ENCODE assay signal across 9 cellular contexts in genomic region chr17:74842599-74843351, GRCh38. TPM values are rescaled to one million over a fixed set of nuclear protein-coding genes. Genes with fewer than 3 reads are reported as not detected.
A peak's percentile ranks its signal among the peaks of the same experiment; 100 is the strongest.
DNase-seq lines count a peak whose midpoint lies in the region; ATAC-seq and TF ChIP-seq lines count a peak whose summit lies in the region.
"Had no signal": no experiment of that assay in that cellular context is flagged by ENCODE, and none has a peak within 500 bp of the region (broad histone marks: within the 10 kb centered on the region; RNA-seq: fewer than 3 reads in every experiment).

No MANE protein-coding gene starts in this region.

- peak overlapping the region; percentile 73 for H2AFZ ChIP-seq in mesenchymal stem cell (ENCODE audit: low read depth, low read length)

- H3K9ac ChIP-seq in mesenchymal stem cell (ENCODE audit: low read length) = peak overlapping the region; percentile 43

- H2BK5ac ChIP-seq in mesenchymal stem cell (ENCODE audit: low read depth, low read length, poor library complexity, severe bottlenecking) = no peak overlapping the region

- peak overlapping the region; percentile 78 for H2BK120ac ChIP-seq in mesenchymal stem cell (ENCODE audit: low read depth, low read length)

- H2BK12ac ChIP-seq in mesenchymal stem cell (ENCODE audit: low read length in 2 of 2) = peak overlapping the region in 1 of 2 experiments; percentile 5

- H3K36me3 Mint-ChIP-seq in HFFc6 (ENCODE audit: low read depth) (no peaks in the 10 kb centered on the region), type B pancreatic cell (peaks cover 3% of the 10 kb centered on the region)
- H3K36me3 Mint-ChIP-seq: naive B cell had no signal

- H3K27me3 Mint-ChIP-seq in HFFc6 (ENCODE audit: insufficient read depth) (peaks cover 4% of the 10 kb centered on the region; the same call in 1 of the 2 replicates), type B pancreatic cell (peaks cover 50% of the 10 kb centered on the region)

- WGBS in mesenchymal stem cell = 8% methylated on average over 68 of the region's 88 CpGs

- H3K27ac Mint-ChIP-seq in HFFc6 (no peak overlapping the region), type B pancreatic cell (no peak overlapping the region)

- no peak overlapping the region for H3K4ac ChIP-seq in mesenchymal stem cell (ENCODE audit: low read depth in 1 of 2, low read length in 2 of 2)

- H3K27me3 ChIP-seq in BJ (ENCODE audit: control insufficient read depth, insufficient read depth, low read length) (no peaks in the 10 kb centered on the region), mesenchymal stem cell (ENCODE audit: control insufficient read depth in 1 of 2, insufficient read depth in 1 of 2, low read length in 2 of 2) (peaks cover 13 to 29% of the 10 kb centered on the region in 2 experiments)

- peak overlapping the region; percentile 70 for H3K4me2 ChIP-seq in mesenchymal stem cell (ENCODE audit: low read length, poor library complexity, severe bottlenecking)

- peak overlapping the region; percentile 74 for H4K91ac ChIP-seq in mesenchymal stem cell (ENCODE audit: low read length)

- CTCF ChIA-PET in BJ (lab: Yijun Ruan, JAX) = interaction anchor here (0.6 to 14.7 kb wide), 14 partner anchors 9 to 115 kb away, joined by 3 to 164 read pairs (median 4); partner anchors contain the start of gene GRIN2C

- H3K36me3 ChIP-seq in BJ (ENCODE audit: control insufficient read depth, insufficient read depth, low read length) = no peaks in the 10 kb centered on the region
- peaks cover 0 to 15% of the 10 kb centered on the region in 2 experiments for H3K36me3 ChIP-seq in mesenchymal stem cell (ENCODE audit: control insufficient read depth in 1 of 2, insufficient read depth in 2 of 2, low read depth in 1 of 2, low read length in 2 of 2)

- H3K4me3 Mint-ChIP-seq in HFFc6 = no peak overlapping the region
- no peak overlapping the region for H3K4me3 Mint-ChIP-seq in type B pancreatic cell

- no peak overlapping the region for H3K23ac ChIP-seq in mesenchymal stem cell (ENCODE audit: low read length in 2 of 2)

- POLR2A ChIA-PET in BJ (lab: Charles Lee) = interaction anchor here (0.6 to 0.7 kb wide), 2 partner anchors 10 to 126 kb away, joined by 3 read pairs; no protein-coding TSS in a partner anchor

- H3K9me3 ChIP-seq in mesenchymal stem cell (ENCODE audit: control insufficient read depth, low read length) = no peaks in the 10 kb centered on the region

- TF ChIP-seq POLR2A in erythroblast (IDR thresholded peaks at IDR 0.05; ENCODE audit: low read length) = no peak

- peak overlapping the region; percentile 92 for H2BK15ac ChIP-seq in mesenchymal stem cell (ENCODE audit: low read depth, poor library complexity, severe bottlenecking)

- H3K79me1 ChIP-seq in mesenchymal stem cell (replicated peaks; ENCODE audit: low read length, poor library complexity, severe bottlenecking) = no peaks in the 10 kb centered on the region

- DNase-seq in BJ (ENCODE audit: low read depth) (no peak), HFFc6 (peak; percentile 34), SHP77 treated with DMSO at 0.1 percent for 48 hours (lab: John Stamatoyannopoulos, UW) (peak; percentile 73), erythroblast (lab: John Stamatoyannopoulos, UW) (peak; percentile 70 to 71), mesenchymal stem cell (peak; percentile 66), type B pancreatic cell (ENCODE audit: extremely low spot score, unreplicated experiment) (no peak)
- DNase-seq: naive B cell had no signal

- H3K4me1 Mint-ChIP-seq in HFFc6 (ENCODE audit: low read depth) (peaks cover 15% of the 10 kb centered on the region), type B pancreatic cell (ENCODE audit: unreplicated experiment) (peaks cover 17% of the 10 kb centered on the region)

- no peak overlapping the region for H3K14ac ChIP-seq in mesenchymal stem cell (ENCODE audit: low read length in 2 of 2)

- no peak overlapping the region for H3K27ac ChIP-seq in mesenchymal stem cell (ENCODE audit: low read length, poor library complexity, severe bottlenecking)

- no peak for ATAC-seq in HG03025 (IDR thresholded peaks at IDR 0.05; ENCODE audit: low FRiP score, unreplicated experiment)
- no peak for ATAC-seq in HG03460 (IDR thresholded peaks at IDR 0.05; ENCODE audit: unreplicated experiment)

- H3K4me3 ChIP-seq in BJ (ENCODE audit: low read depth, low read length) (peak overlapping the region; percentile 34), mesenchymal stem cell (ENCODE audit: insufficient read depth in 1 of 2, low read depth in 1 of 2, low read length in 2 of 2) (peak overlapping the region; percentile 32 to 58)

- peak; percentile 40 for TF ChIP-seq CTCF in BJ (IDR thresholded peaks at IDR 0.05; ENCODE audit: insufficient read depth, low read depth, low read length)
- peak; percentile 74 for TF ChIP-seq CTCF in HFFc6 (IDR thresholded peaks at IDR 0.05)
- peak; percentile 74 for TF ChIP-seq CTCF in type B pancreatic cell (conservative IDR thresholded peaks at IDR 0.05)

- H3K18ac ChIP-seq in mesenchymal stem cell (ENCODE audit: low read depth in 1 of 2, low read length in 2 of 2) = peak overlapping the region in 1 of 2 experiments; percentile 88

- H3K9me3 Mint-ChIP-seq in HFFc6 (no peaks in the 10 kb centered on the region), type B pancreatic cell (no peaks in the 10 kb centered on the region)
- H3K9me3 Mint-ChIP-seq: naive B cell had no signal

- H3K4me1 ChIP-seq in mesenchymal stem cell (ENCODE audit: control insufficient read depth, insufficient read depth, low read depth, low read length) = peaks cover 29% of the 10 kb centered on the region

- no peak overlapping the region for H2AK5ac ChIP-seq in mesenchymal stem cell (ENCODE audit: low read length, severe bottlenecking)

- H4K8ac ChIP-seq in mesenchymal stem cell (ENCODE audit: low read length) = peak overlapping the region; percentile 98

RNA-seq across cellular contexts. Expression of gene GRIN2C, which starts 16.9 kb away (rescaled TPM):
- polyA plus RNA-seq in BJ (2011; rRNA removed) = 0.04 TPM in 1 of 2 replicates, not detected in the other
- 0.05 TPM in 1 of 2 replicates, not detected in the other for polyA minus RNA-seq in BJ (2011; rRNA and poly(A)+ RNA removed)
- total RNA-seq in HFFc6 (2021; fragmentation: NEBNext Ultra II Directional; extraction: Animal tissue kit (Norgen Biotek cat#: 25700)) = under 1 TPM in 2 of 6 experiments, not detected in 4; 0.05 to 0.07 TPM
- not detected for polyA plus RNA-seq in mesenchymal stem cell (2013, experiment 1 of 2)
- 0.01 TPM for polyA plus RNA-seq in mesenchymal stem cell (2013, experiment 2 of 2)
- total RNA-seq in type B pancreatic cell (ENCODE audit: low replicate concordance) = 0.36 and 0.72 TPM in 2 replicates

RNA-seq across cellular contexts. Expression of gene FDXR, which starts 30.0 kb away (rescaled TPM):
- polyA plus RNA-seq in BJ (2011; rRNA removed) = 20.2 and 38.0 TPM in 2 replicates
- polyA minus RNA-seq in BJ (2011; rRNA and poly(A)+ RNA removed) = 7.9 and 11.3 TPM in 2 replicates
- total RNA-seq in HFFc6 (2021; fragmentation: NEBNext Ultra II Directional; extraction: Animal tissue kit (Norgen Biotek cat#: 25700)) = 10 to 100 TPM; 25.5 to 35.5 (median 33.9) TPM
- 11.8 TPM for polyA plus RNA-seq in mesenchymal stem cell (2013, experiment 1 of 2)
- polyA plus RNA-seq in mesenchymal stem cell (2013, experiment 2 of 2) = 11.7 TPM
- 28.1 and 44.4 TPM in 2 replicates for total RNA-seq in type B pancreatic cell (ENCODE audit: low replicate concordance)

RNA-seq across cellular contexts. Expression of gene FADS6, which starts 50.7 kb away (rescaled TPM):
- polyA plus RNA-seq in BJ (2011; rRNA removed) = not detected in 2 replicates
- not detected in 2 replicates for polyA minus RNA-seq in BJ (2011; rRNA and poly(A)+ RNA removed)
- total RNA-seq in HFFc6 (2021; fragmentation: NEBNext Ultra II Directional; extraction: Animal tissue kit (Norgen Biotek cat#: 25700)) = not detected
- polyA plus RNA-seq in mesenchymal stem cell (2013, experiment 1 of 2) = not detected
- not detected for polyA plus RNA-seq in mesenchymal stem cell (2013, experiment 2 of 2)
- total RNA-seq in type B pancreatic cell (ENCODE audit: low replicate concordance) = 0.82 and 2.7 TPM in 2 replicates

Comparison
In these comparisons a context has a peak if more than half of its experiments do, and no peak if none do; other contexts are left out.
1. DNase-seq: peak in HFFc6 (single experiment), SHP77 treated with DMSO at 0.1 percent for 48 hours (single experiment), erythroblast (2 of 2) and mesenchymal stem cell (single experiment); none in BJ (single experiment) and type B pancreatic cell (single experiment).
2. Peak in every context shown above with its lines, with median percentiles within 50 percentile points of each other: CTCF ChIP-seq.